14 cellular contexts compared by ENCODE assay signal in genomic region chr18:24763765-24764548, GRCh38.
DNase-seq lines count a peak whose midpoint lies in the region; ATAC-seq and TF ChIP-seq lines count a peak whose summit lies in the region.
"Had no signal": no experiment of that assay in that cellular context is flagged by ENCODE, and none has a peak within 500 bp of the region (broad histone marks: within the 10 kb centered on the region; RNA-seq: fewer than 3 reads in every experiment).

No MANE protein-coding gene starts in this region.

- no peak overlapping the region for H3K4me3 ChIP-seq in testis
- H3K4me3 ChIP-seq in BE2C (ENCODE audit: low read depth, low read length): no peak overlapping the region
- H3K4me3 ChIP-seq in gastroesophageal sphincter: no peak overlapping the region
- H3K4me3 ChIP-seq: coronary artery, esophagus squamous epithelium, skin epidermis, thyroid gland had no signal

- CTCF ChIA-PET in MCF 10A (lab: Yijun Ruan, JAX): interaction anchor here (1.1 kb wide), 1 partner anchor 220 kb away, joined by 3 read pairs; no protein-coding TSS in a partner anchor

- H3K27me3 ChIP-seq in testis (no peaks in the 10 kb centered on the region), BE2C (no peaks in the 10 kb centered on the region), gastroesophageal sphincter (no peaks in the 10 kb centered on the region)
- H3K27me3 ChIP-seq: esophagus squamous epithelium, thyroid gland had no signal

- no peaks in the 10 kb centered on the region for H3K27me3 Mint-ChIP-seq in MCF 10A (ENCODE audit: insufficient read depth, unreplicated experiment)

- no peak overlapping the region for H3K27ac Mint-ChIP-seq in MCF 10A (ENCODE audit: low read depth, unreplicated experiment)
- H3K27ac Mint-ChIP-seq: activated B cell treated with CpG ODN at 0.5 μM for 24 hours had no signal

- H3K27ac ChIP-seq in testis (peak overlapping the region; percentile 59 to 69), gastroesophageal sphincter (no peak overlapping the region)
- H3K27ac ChIP-seq: coronary artery, esophagus squamous epithelium, thyroid gland had no signal

- peak; percentile 88 for DNase-seq in H4 (ENCODE audit: low spot score)
- peak; percentile 36 for DNase-seq in MCF 10A (ENCODE audit: unreplicated experiment)
- DNase-seq in inferior parietal cortex (ENCODE audit: extremely low spot score): peak; percentile 8
- DNase-seq in testis: peak; percentile 83
- no peak for DNase-seq in Ammon's horn (ENCODE audit: low spot score)
- DNase-seq in BE2C: no peak
- DNase-seq: activated B cell treated with CpG ODN at 0.5 μM for 24 hours, esophagus squamous epithelium, Kasumi-1, thyroid gland had no signal

- TF ChIP-seq POLR2A in testis (IDR thresholded peaks at IDR 0.05): no peak
- TF ChIP-seq POLR2A in gastroesophageal sphincter (IDR thresholded peaks at IDR 0.05): no peak

- 31 to 52% methylated on average over 6 of the region's 6 CpGs for WGBS in testis, 2 donors
- 32 to 37% methylated on average over 5 of the region's 6 CpGs for WGBS in gastroesophageal sphincter (ENCODE audit: low coverage in 1 of 2), 2 donors

- H3K9me3 ChIP-seq in testis: no peaks in the 10 kb centered on the region
- no peaks in the 10 kb centered on the region for H3K9me3 ChIP-seq in BE2C
- peaks cover 0 to 13% (median 0%) of the 10 kb centered on the region in 3 donors for H3K9me3 ChIP-seq in gastroesophageal sphincter
- H3K9me3 ChIP-seq: esophagus squamous epithelium, thyroid gland had no signal

- peaks cover 14% of the 10 kb centered on the region for H3K4me1 ChIP-seq in testis
- H3K4me1 ChIP-seq in BE2C: no peaks in the 10 kb centered on the region
- peaks cover 0 to 17% (median 0%) of the 10 kb centered on the region in 3 donors for H3K4me1 ChIP-seq in gastroesophageal sphincter
- H3K4me1 ChIP-seq: thyroid gland had no signal

- POLR2A ChIA-PET in MCF 10A (lab: Yijun Ruan, JAX): no interaction called here

- peaks cover 30% of the 10 kb centered on the region for H3K9me3 Mint-ChIP-seq in MCF 10A (ENCODE audit: unreplicated experiment)

- no peaks in the 10 kb centered on the region for H3K4me1 Mint-ChIP-seq in MCF 10A (ENCODE audit: insufficient read depth, unreplicated experiment)
- H3K4me1 Mint-ChIP-seq: activated B cell treated with CpG ODN at 0.5 μM for 24 hours had no signal

- no peak for ATAC-seq in GM21367 (IDR thresholded peaks at IDR 0.05; ENCODE audit: unreplicated experiment)
- ATAC-seq in gastroesophageal sphincter: no peak

- intact Hi-C loops in MCF 10A (cut with micrococcal nuclease) (no loop called here), testis (cut with DNase I; ENCODE audit: low total_unique reads) (no loop called here)

- H3K36me3 Mint-ChIP-seq in MCF 10A (ENCODE audit: insufficient read depth, unreplicated experiment): no peaks in the 10 kb centered on the region

- H3K4me3 Mint-ChIP-seq in MCF 10A (ENCODE audit: unreplicated experiment): no peak overlapping the region
- H3K4me3 Mint-ChIP-seq: activated B cell treated with CpG ODN at 0.5 μM for 24 hours had no signal

- no TSS peak for BruUV-seq in MCF 10A (replicated peaks; lab: Mats Ljungman, UMichigan)

- no peak for TF ChIP-seq EP300 in gastroesophageal sphincter (IDR thresholded peaks at IDR 0.05)

- H3K36me3 ChIP-seq in testis (ENCODE audit: low read depth, missing control alignments) (no peaks in the 10 kb centered on the region), BE2C (no peaks in the 10 kb centered on the region), gastroesophageal sphincter (no peaks in the 10 kb centered on the region)
- H3K36me3 ChIP-seq: esophagus squamous epithelium, thyroid gland had no signal

- TF ChIP-seq CTCF in MCF 10A (IDR thresholded peaks at IDR 0.05; ENCODE audit: unreplicated experiment) (no peak), testis (IDR thresholded peaks at IDR 0.05) (no peak), BE2C (IDR thresholded peaks at IDR 0.05; ENCODE audit: low read depth, low read length) (no peak), gastroesophageal sphincter (IDR thresholded peaks at IDR 0.05) (no peak)

Comparison
In these comparisons a context has a peak if more than half of its experiments do, and no peak if none do; other contexts are left out.
1. DNase-seq: peak in H4 (single experiment), MCF 10A (single experiment), inferior parietal cortex (single experiment) and testis (single experiment); none in Ammon's horn (single experiment) and BE2C (single experiment).
2. H3K27ac ChIP-seq: peak in testis (2 of 2); none in gastroesophageal sphincter (0 of 4).